8 cellular contexts compared by ENCODE assay signal in genomic region chr17:35448899-35449227, GRCh38. TPM values are rescaled to one million over a fixed set of nuclear protein-coding genes. Genes with fewer than 3 reads are reported as not detected.
A peak's percentile ranks its signal among the peaks of the same experiment; 100 is the strongest.
DNase-seq lines count a peak whose midpoint lies in the region; ATAC-seq and TF ChIP-seq lines count a peak whose summit lies in the region.
"Had no signal": no experiment of that assay in that cellular context is flagged by ENCODE, and none has a peak within 500 bp of the region (broad histone marks: within the 10 kb centered on the region; RNA-seq: fewer than 3 reads in every experiment).

No MANE protein-coding gene starts in this region.

- H3K9me3 Mint-ChIP-seq in H9, result no peaks in the 10 kb centered on the region
- H3K9me3 Mint-ChIP-seq in WTC11, result 0 out of 2 replicates have a peak, but pooled peaks cover under 1% of the 10 kb centered on the region
- no peaks in the 10 kb centered on the region for H3K9me3 Mint-ChIP-seq in stimulated activated naive B cell treated with anti-CD40 and anti-IgM and Interleukin-4, amounts not matched to agents 10 μg/mL and 1 μg/mL and 100 μg/mL, for 72 hours

- DNase-seq in H9 (no peak), WTC11 (ENCODE audit: low spot score) (no peak), NCI-H187 treated with DMSO at 0.1 percent for 48 hours (lab: John Stamatoyannopoulos, UW) (no peak), NCI-H2029 (lab: John Stamatoyannopoulos, UW) (no peak)
- DNase-seq in stimulated activated naive B cell treated with anti-CD40 and anti-IgM and Interleukin-4, amounts not matched to agents 10 μg/mL and 1 μg/mL and 100 μg/mL, for 72 hours, result no peak
- DNase-seq: NCI-H1694 treated with DMSO at 0.1 percent for 48 hours had no signal

- peak overlapping the region; percentile 64 for H3K4me3 ChIP-seq in iPS-18a (ENCODE audit: low read length)

- POLR2A ChIA-PET in WTC11 (lab: Charles Lee), result interaction anchor here (0.7 to 2.9 kb wide), 8 partner anchors 11 to 464 kb away, joined by 3 to 32 read pairs (median 4); partner anchors contain the start of genes SLFN11, SLFN12 and SLFN5

- ATAC-seq in WTC11, result no peak
- no peak for ATAC-seq in stimulated activated naive B cell treated with anti-CD40 and anti-IgM and Interleukin-4, amounts not matched to agents 10 μg/mL and 1 μg/mL and 100 μg/mL, for 72 hours (replicated peaks)
- no peak for ATAC-seq in HG02970 (IDR thresholded peaks at IDR 0.05; ENCODE audit: low FRiP score, unreplicated experiment)

- H3K9ac ChIP-seq in H9 (ENCODE audit: extremely low read depth, insufficient read length, low read length), result no peak overlapping the region
- H3K9ac ChIP-seq in iPS-18a (ENCODE audit: low read length), result peak overlapping the region; percentile 75

- H3K36me3 Mint-ChIP-seq in H9 (ENCODE audit: insufficient read depth in 1 of 3, low read depth in 3 of 3) (peaks cover 0 to 3% (median 0%) of the 10 kb centered on the region in 3 experiments; a peak in 1 of 7 replicates), WTC11 (peaks cover 3% of the 10 kb centered on the region; the same call in 1 of the 2 replicates)
- peaks cover 2 to 15% of the 10 kb centered on the region in 2 donors for H3K36me3 Mint-ChIP-seq in stimulated activated naive B cell treated with anti-CD40 and anti-IgM and Interleukin-4, amounts not matched to agents 10 μg/mL and 1 μg/mL and 100 μg/mL, for 72 hours

- H3K27ac Mint-ChIP-seq in H9 (no peak overlapping the region), WTC11 (no peak overlapping the region)
- peak overlapping the region; percentile 97 for H3K27ac Mint-ChIP-seq in stimulated activated naive B cell treated with anti-CD40 and anti-IgM and Interleukin-4, amounts not matched to agents 10 μg/mL and 1 μg/mL and 100 μg/mL, for 72 hours

- CTCF ChIA-PET in WTC11 (lab: Charles Lee), result interaction anchor here (0.7 to 2.3 kb wide), 6 partner anchors 15 to 330 kb away, joined by 3 to 14 read pairs (median 8); partner anchors contain the start of gene SLFN12

- H3K27ac ChIP-seq in H9 (ENCODE audit: insufficient read length, low read depth, low read length), result no peak overlapping the region
- no peak overlapping the region for H3K27ac ChIP-seq in iPS-18a (ENCODE audit: low read length)

- no peak overlapping the region for H3T11ph ChIP-seq in H9 (ENCODE audit: low read length)

- H3K18ac ChIP-seq in H9 (ENCODE audit: insufficient read length, low read depth, low read length), result peak overlapping the region; percentile 70

- H3K9me3 ChIP-seq in H9 (ENCODE audit: control insufficient read depth, low read depth, low read length) (no peaks in the 10 kb centered on the region), iPS-18a (ENCODE audit: control insufficient read depth, low read depth, low read length) (no peaks in the 10 kb centered on the region)

- TF ChIP-seq CTCF in H9 (conservative IDR thresholded peaks at IDR 0.05) (no peak), WTC11 (IDR thresholded peaks at IDR 0.05) (no peak)

- H3K27me3 Mint-ChIP-seq in H9 (ENCODE audit: low read depth) (peaks cover 55% of the 10 kb centered on the region), WTC11 (ENCODE audit: low read depth) (peaks cover 99% of the 10 kb centered on the region)
- peaks cover 0 to 4% of the 10 kb centered on the region in 2 donors for H3K27me3 Mint-ChIP-seq in stimulated activated naive B cell treated with anti-CD40 and anti-IgM and Interleukin-4, amounts not matched to agents 10 μg/mL and 1 μg/mL and 100 μg/mL, for 72 hours

- peak overlapping the region; percentile 52 for H4K8ac ChIP-seq in H9 (replicated peaks; ENCODE audit: insufficient read length, low read depth, low read length)

- H3K4me1 Mint-ChIP-seq in H9 (peaks cover 18 to 35% of the 10 kb centered on the region in 2 experiments), WTC11 (peaks cover 26% of the 10 kb centered on the region)
- peaks cover 18 to 32% of the 10 kb centered on the region in 2 donors for H3K4me1 Mint-ChIP-seq in stimulated activated naive B cell treated with anti-CD40 and anti-IgM and Interleukin-4, amounts not matched to agents 10 μg/mL and 1 μg/mL and 100 μg/mL, for 72 hours

- H3K4me3 Mint-ChIP-seq in H9, result peak overlapping the region; percentile 62 to 84
- H3K4me3 Mint-ChIP-seq in WTC11, result peak overlapping the region; percentile 79
- peak overlapping the region; percentile 83 to 92 for H3K4me3 Mint-ChIP-seq in stimulated activated naive B cell treated with anti-CD40 and anti-IgM and Interleukin-4, amounts not matched to agents 10 μg/mL and 1 μg/mL and 100 μg/mL, for 72 hours

- H4K5ac ChIP-seq in H9 (ENCODE audit: insufficient read length, low read depth, low read length), result no peak overlapping the region

- no peak overlapping the region for H2BK15ac ChIP-seq in H9 (ENCODE audit: low read depth, low read length)

- H3K4me2 ChIP-seq in H9 (ENCODE audit: insufficient read depth, insufficient read length, low read length), result peak overlapping the region; percentile 83

- no CpG with 5 or more reads among the region's 16 CpGs for WGBS in H9 (ENCODE audit: extremely low coverage, insufficient read length, low lambda C conversion rate)

- no peak overlapping the region for H3K4ac ChIP-seq in H9 (ENCODE audit: low read depth, low read length)

- H2AK5ac ChIP-seq in H9 (ENCODE audit: insufficient read length, low read length), result no peak overlapping the region

- H3K79me2 ChIP-seq in H9 (ENCODE audit: insufficient read depth, low read length), result peaks cover 3% of the 10 kb centered on the region; the same call in 1 of the 2 replicates

- H3K14ac ChIP-seq in H9 (ENCODE audit: insufficient read depth, low read length), result no peak overlapping the region

- no peak overlapping the region for H2AFZ ChIP-seq in H9 (ENCODE audit: low read length)

- H3K23ac ChIP-seq in H9 (ENCODE audit: insufficient read length, low read depth, low read length), result no peak overlapping the region

- H3K27me3 ChIP-seq in H9 (ENCODE audit: insufficient read depth, low read length), result peaks cover 12% of the 10 kb centered on the region; the same call in 1 of the 2 replicates
- peaks cover 33% of the 10 kb centered on the region for H3K27me3 ChIP-seq in iPS-18a (ENCODE audit: control insufficient read depth, insufficient read depth, low read length)

- H2BK120ac ChIP-seq in H9 (ENCODE audit: low read depth, low read length, poor library complexity, severe bottlenecking), result no peak overlapping the region

- H3K36me3 ChIP-seq in iPS-18a (ENCODE audit: control insufficient read depth, low read depth, low read length), result no peaks in the 10 kb centered on the region

- no peaks in the 10 kb centered on the region for H4K20me1 ChIP-seq in H9 (ENCODE audit: control insufficient read depth, insufficient read depth, insufficient read length)

- H2BK20ac ChIP-seq in H9 (ENCODE audit: low read depth, low read length, poor library complexity, severe bottlenecking), result no peak overlapping the region

- H3K4me1 ChIP-seq in H9 (ENCODE audit: insufficient read depth, low read length) (no peaks in the 10 kb centered on the region; the same call in 1 of the 2 replicates), iPS-18a (ENCODE audit: control insufficient read depth, low read depth, low read length) (peaks cover 24% of the 10 kb centered on the region)

- peak overlapping the region; percentile 68 for H2BK12ac ChIP-seq in H9 (ENCODE audit: insufficient read length, low read depth, low read length)

- H3K56ac ChIP-seq in H9 (ENCODE audit: insufficient read length, low read depth, low read length), result no peak overlapping the region

- no peak overlapping the region for H2BK5ac ChIP-seq in H9 (ENCODE audit: insufficient read length, low read length)

- H3K79me1 ChIP-seq in H9 (ENCODE audit: insufficient read depth, low read depth, low read length, poor library complexity, severe bottlenecking), result no peaks in the 10 kb centered on the region

- H4K91ac ChIP-seq in H9 (ENCODE audit: insufficient read length, low read depth, low read length), result no peak overlapping the region

- peaks cover 16% of the 10 kb centered on the region for H3K23me2 ChIP-seq in H9 (ENCODE audit: insufficient read length, low read depth, low read length, poor library complexity, severe bottlenecking)

TF ChIP-seq in WTC11, 78 proteins besides CTCF, POLR2A, EP300 and RAD21 (continues in another document):
- TF ChIP-seq ZNF532 (CRISPR knock-in tag; IDR thresholded peaks at IDR 0.05; ENCODE audit: borderline replicate concordance), result 0 out of 2 replicates have a peak, but pooled peaks have one; percentile 59
- TF ChIP-seq ETV6 (CRISPR knock-in tag; IDR thresholded peaks at IDR 0.05), result no peak

RNA-seq across cellular contexts. Expression of gene SLFN13, which starts 0.3 kb away (rescaled TPM):
- total RNA-seq in H9 (2021) (10.1 TPM in 2 replicates), WTC11 (2021) (19.7 to 22.1 TPM (median 20.8 TPM) in 3 replicates)

RNA-seq across cellular contexts. Expression of gene SLFN12, which starts 16.6 kb away (rescaled TPM):
- total RNA-seq in H9 (2021) (13.4 and 14.5 TPM in 2 replicates), WTC11 (2021) (12.2 to 12.7 TPM (median 12.4 TPM) in 3 replicates)
